ENCODE assay signal across 8 cellular contexts in the genomic region with DNA sequence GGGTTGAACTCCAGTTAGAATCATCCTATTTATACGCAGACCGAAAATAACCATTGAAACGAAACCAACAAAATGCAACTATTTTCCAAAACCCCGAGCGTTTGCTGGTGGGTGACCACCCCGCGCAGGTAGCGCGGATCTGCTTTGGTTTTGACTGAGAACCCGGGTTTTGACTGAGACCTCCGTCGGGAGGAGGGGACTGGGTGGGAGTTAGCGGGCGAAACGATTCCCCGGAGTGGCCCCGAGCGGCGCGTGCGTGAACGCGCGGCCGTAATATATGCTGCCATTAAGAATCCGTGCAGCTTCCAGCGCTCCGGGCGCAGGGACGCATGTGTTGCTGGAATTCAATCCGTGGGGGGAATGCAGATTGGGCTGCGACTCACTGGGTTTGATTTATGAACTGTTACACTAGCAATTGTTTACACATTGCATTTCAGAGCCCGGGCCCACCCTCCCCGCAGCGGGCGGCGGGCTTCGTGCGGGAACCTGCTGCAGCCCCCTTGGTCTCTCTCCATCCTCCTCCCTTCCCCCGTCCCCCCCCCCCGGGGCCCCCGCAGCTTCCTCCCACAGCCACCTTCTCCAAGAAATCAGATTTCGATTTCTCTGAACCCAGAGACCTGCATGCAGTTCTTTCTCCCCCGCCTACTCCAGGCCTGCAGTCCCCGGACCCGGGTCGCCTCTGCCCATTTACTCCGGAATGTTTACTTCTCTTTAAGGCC. TPM values are rescaled to one million over a fixed set of nuclear protein-coding genes. Genes with fewer than 3 reads are reported as not detected.
A peak's percentile ranks its signal among the peaks of the same experiment; 100 is the strongest.
DNase-seq lines count a peak whose midpoint lies in the region; ATAC-seq and TF ChIP-seq lines count a peak whose summit lies in the region.

No MANE protein-coding gene starts in this region.

- H3K4me1 ChIP-seq in ES-I3 (ENCODE audit: insufficient read depth, low read length) (peaks cover 19% of the 10 kb centered on the region), ascending aorta (peaks cover 5 to 17% of the 10 kb centered on the region in 2 donors)

- H3K36me3 ChIP-seq in ES-I3 (ENCODE audit: insufficient read depth, low read length) (no peaks in the 10 kb centered on the region), ascending aorta (no peaks in the 10 kb centered on the region)

- no peak for TF ChIP-seq POLR2A in NB4 (IDR thresholded peaks at IDR 0.05; ENCODE audit: extremely low read depth, insufficient read length)

- peaks cover 6% of the 10 kb centered on the region for H3K9me3 Mint-ChIP-seq in stimulated activated naive CD8-positive, alpha-beta T cell treated with anti-CD3 and anti-CD28 coated beads, Interleukin-15, Interleukin-2, amounts not matched to agents 100 ng/mL and 50 ng/mL, for 24 hours

- TF ChIP-seq CTCF in NB4 (IDR thresholded peaks at IDR 0.05; ENCODE audit: low read depth, low read length) (no peak), ascending aorta (IDR thresholded peaks at IDR 0.05) (no peak)

- DNase-seq in NB4 (ENCODE audit: low read depth): peak; percentile 41
- no peak for DNase-seq in ascending aorta (ENCODE audit: low spot score in 2 of 2)
- peak; percentile 14 for DNase-seq in iris pigment epithelial cell (ENCODE audit: low read depth)
- DNase-seq in A172 (ENCODE audit: low spot score): no peak

- no peak for ATAC-seq in GM18861 (IDR thresholded peaks at IDR 0.05; ENCODE audit: unreplicated experiment)
- no peak for ATAC-seq in GM18502 (IDR thresholded peaks at IDR 0.05; ENCODE audit: poor library complexity, unreplicated experiment)

- no peaks in the 10 kb centered on the region for H3K9me3 ChIP-seq in ES-I3 (ENCODE audit: control insufficient read depth, insufficient read depth, low read length)
- no peaks in the 10 kb centered on the region for H3K9me3 ChIP-seq in ascending aorta

- intact Hi-C loops in ascending aorta (cut with DNase I): loop anchor here (5.0 to 10.0 kb wide), 2 partner anchors 55 to 732 kb away; partner anchors contain the start of genes FARS2 and LYRM4

- peaks cover 41% of the 10 kb centered on the region for H3K27me3 ChIP-seq in ascending aorta

- no peaks in the 10 kb centered on the region for H3K36me3 Mint-ChIP-seq in stimulated activated naive CD8-positive, alpha-beta T cell treated with anti-CD3 and anti-CD28 coated beads, Interleukin-15, Interleukin-2, amounts not matched to agents 100 ng/mL and 50 ng/mL, for 24 hours (ENCODE audit: low read depth)

- H3K4me3 ChIP-seq in NB4 (ENCODE audit: low read depth, low read length) (peak overlapping the region; percentile 79), ascending aorta (peak overlapping the region; percentile 58 to 61)

- peak overlapping the region in 1 of 2 donors; percentile 31 for H3K27ac ChIP-seq in ascending aorta

- peak overlapping the region; percentile 82 for H3K4me3 Mint-ChIP-seq in stimulated activated naive CD8-positive, alpha-beta T cell treated with anti-CD3 and anti-CD28 coated beads, Interleukin-15, Interleukin-2, amounts not matched to agents 100 ng/mL and 50 ng/mL, for 24 hours

- peaks cover 56% of the 10 kb centered on the region for H3K4me1 Mint-ChIP-seq in stimulated activated naive CD8-positive, alpha-beta T cell treated with anti-CD3 and anti-CD28 coated beads, Interleukin-15, Interleukin-2, amounts not matched to agents 100 ng/mL and 50 ng/mL, for 24 hours (ENCODE audit: low read depth)

- peaks cover 90% of the 10 kb centered on the region for H3K27me3 Mint-ChIP-seq in stimulated activated naive CD8-positive, alpha-beta T cell treated with anti-CD3 and anti-CD28 coated beads, Interleukin-15, Interleukin-2, amounts not matched to agents 100 ng/mL and 50 ng/mL, for 24 hours

- H3K9ac ChIP-seq in ES-I3 (ENCODE audit: low read depth, low read length): peak overlapping the region; percentile 59; the same call in 1 of the 2 replicates

- no peak overlapping the region for H3K27ac Mint-ChIP-seq in stimulated activated naive CD8-positive, alpha-beta T cell treated with anti-CD3 and anti-CD28 coated beads, Interleukin-15, Interleukin-2, amounts not matched to agents 100 ng/mL and 50 ng/mL, for 24 hours

RNA-seq across cellular contexts. Expression of gene NRN1, which starts 9.9 kb away (rescaled TPM):
- total RNA-seq in ascending aorta: 40.8 TPM
- total RNA-seq in A172 (2014; rRNA removed; shearing (Covaris generic)): 6.5 and 8.7 TPM in 2 replicates

Comparison
In these comparisons a context has a peak if more than half of its experiments do, and no peak if none do; other contexts are left out.
1. DNase-seq: peak in NB4 (single experiment) and iris pigment epithelial cell (single experiment); none in ascending aorta (0 of 2) and A172 (single experiment).